Comparison of ENCODE assay signal across 1 cellular context in genomic region chr17:3986939-3987335, GRCh38.
TF ChIP-seq lines count a peak whose summit lies in the region.

No MANE protein-coding gene starts in this region.

TF ChIP-seq in GM12878, 131 proteins besides CTCF, POLR2A, EP300 and RAD21 (continued from another document):
- TF ChIP-seq ZNF687 (IDR thresholded peaks at IDR 0.05) (no peak), CHD4 (IDR thresholded peaks at IDR 0.05) (no peak), SIX5 (IDR thresholded peaks at IDR 0.05; ENCODE audit: low read depth, low read length, severe bottlenecking) (no peak), POLR2AphosphoS5 (IDR thresholded peaks at IDR 0.05; ENCODE audit: low read length) (no peak), RUNX3 (IDR thresholded peaks at IDR 0.05; ENCODE audit: low read length) (no peak), BRCA1 (IDR thresholded peaks at IDR 0.05; ENCODE audit: low read depth, low read length) (no peak), KAT2A (conservative IDR thresholded peaks at IDR 0.05; ENCODE audit: control insufficient read depth, low read depth, low read length) (no peak)
TF ChIP-seq in GM12878: peak in this region for 0.
